Comparison of ENCODE assay signal across 13 cellular contexts in the genomic region with DNA sequence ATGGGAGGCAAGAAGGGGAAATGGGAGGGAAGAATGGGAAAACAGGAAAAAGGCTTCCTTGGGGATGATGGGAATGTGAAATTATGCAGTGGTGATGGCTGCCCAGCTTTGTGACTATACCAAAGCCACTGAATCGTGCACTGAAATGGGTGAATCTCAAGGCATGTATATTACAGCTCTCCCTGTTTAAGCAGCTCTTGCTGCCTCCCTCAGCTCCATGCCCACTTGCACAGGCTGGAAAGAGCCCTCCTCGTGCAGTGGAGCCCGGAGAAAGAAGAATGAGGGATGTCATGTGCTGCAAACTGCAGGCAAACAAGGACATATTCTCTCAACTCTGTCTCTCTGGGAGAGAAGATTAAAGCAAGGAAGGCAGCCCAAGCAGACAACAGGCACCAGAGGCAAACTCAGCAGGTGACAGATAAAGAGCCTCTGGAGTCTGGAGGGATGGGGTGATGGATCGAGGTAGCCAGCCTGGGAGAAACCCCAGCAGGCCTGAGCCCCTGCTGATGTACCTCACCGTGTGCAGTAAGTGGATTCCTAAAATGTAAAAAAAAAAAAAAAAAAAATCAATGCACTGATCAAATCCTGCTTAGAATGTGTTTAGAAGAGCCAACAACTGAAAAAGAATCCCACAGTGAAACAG.
"Had no signal": no experiment of that assay in that cellular context is flagged by ENCODE, and none has a peak within 500 bp of the region (broad histone marks: within the 10 kb centered on the region; RNA-seq: fewer than 3 reads in every experiment).

No MANE protein-coding gene starts in this region.

- H3K4me3 ChIP-seq: lung, thoracic aorta had no signal

- H3K36me3 ChIP-seq: brain microvascular endothelial cell, thoracic aorta had no signal

- H3K4me1 Mint-ChIP-seq: natural killer cell had no signal

- DNase-seq: activated CD4-positive, alpha-beta memory T cell treated with anti-CD3 and anti-CD28 coated beads for 36 hours; activated CD4-positive, CD25-positive, alpha-beta regulatory T cell treated with anti-CD3 and anti-CD28 coated beads, Interleukin-2, amount 50 U/mL, for 72 hours; activated naive CD4-positive, alpha-beta T cell treated with anti-CD3 and anti-CD28 coated beads, Interleukin-2, amount 50 U/mL, for 16 hours; amygdala; brain microvascular endothelial cell; left colon; natural killer cell; stimulated activated CD4-positive, alpha-beta T cell treated with anti-CD3 and anti-CD28 coated beads, Interleukin-2, amount 100 ng/mL, for 48 hours; T-helper 2 cell had no signal

- H3K36me3 Mint-ChIP-seq: activated CD4-positive, alpha-beta memory T cell treated with anti-CD3 and anti-CD28 coated beads for 36 hours; natural killer cell had no signal

- ATAC-seq: left colon, natural killer cell had no signal

- H3K27me3 ChIP-seq: brain microvascular endothelial cell had no signal

- H3K27me3 Mint-ChIP-seq: activated CD4-positive, alpha-beta memory T cell treated with anti-CD3 and anti-CD28 coated beads for 36 hours; stimulated activated naive CD8-positive, alpha-beta T cell treated with anti-CD3 and anti-CD28 coated beads, Interleukin-15, Interleukin-2, amounts not matched to agents 100 ng/mL and 50 ng/mL, for 24 hours had no signal

- H3K9me3 Mint-ChIP-seq: activated CD4-positive, alpha-beta memory T cell treated with anti-CD3 and anti-CD28 coated beads for 36 hours; dendritic cell treated with granulocyte-macrophage colony-stimulating factor and Interleukin-4, amounts not matched to agents 40 ng/mL and 50 ng/mL, for 4 days; natural killer cell; stimulated activated naive CD8-positive, alpha-beta T cell treated with anti-CD3 and anti-CD28 coated beads, Interleukin-15, Interleukin-2, amounts not matched to agents 100 ng/mL and 50 ng/mL, for 24 hours had no signal

- H3K4me3 Mint-ChIP-seq: activated CD4-positive, alpha-beta memory T cell treated with anti-CD3 and anti-CD28 coated beads for 36 hours; dendritic cell treated with granulocyte-macrophage colony-stimulating factor and Interleukin-4, amounts not matched to agents 40 ng/mL and 50 ng/mL, for 4 days; natural killer cell; stimulated activated naive CD8-positive, alpha-beta T cell treated with anti-CD3 and anti-CD28 coated beads, Interleukin-15, Interleukin-2, amounts not matched to agents 100 ng/mL and 50 ng/mL, for 24 hours had no signal

- H3K27ac ChIP-seq: brain microvascular endothelial cell, thoracic aorta had no signal

- H3K27ac Mint-ChIP-seq: activated CD4-positive, alpha-beta memory T cell treated with anti-CD3 and anti-CD28 coated beads for 36 hours; dendritic cell treated with granulocyte-macrophage colony-stimulating factor and Interleukin-4, amounts not matched to agents 40 ng/mL and 50 ng/mL, for 4 days; natural killer cell; stimulated activated naive CD8-positive, alpha-beta T cell treated with anti-CD3 and anti-CD28 coated beads, Interleukin-15, Interleukin-2, amounts not matched to agents 100 ng/mL and 50 ng/mL, for 24 hours had no signal

- H3K9me3 ChIP-seq: thoracic aorta had no signal
